8 cellular contexts compared by ENCODE assay signal in genomic region chr2:237473474-237474453, GRCh38. TPM values are rescaled to one million over a fixed set of nuclear protein-coding genes. Genes with fewer than 3 reads are reported as not detected.
A peak's percentile ranks its signal among the peaks of the same experiment; 100 is the strongest.
DNase-seq lines count a peak whose midpoint lies in the region; ATAC-seq, FAIRE-seq and TF ChIP-seq lines count a peak whose summit lies in the region.

No MANE protein-coding gene starts in this region.

- H3K4me1 Mint-ChIP-seq in astrocyte (ENCODE audit: low read depth, unreplicated experiment), result peaks cover 8% of the 10 kb centered on the region

- TF ChIP-seq CTCF in astrocyte (IDR thresholded peaks at IDR 0.05; ENCODE audit: insufficient read depth, low read depth, low read length), result no peak

- H4K8ac ChIP-seq in mesendoderm (ENCODE audit: low read depth, low read length), result no peak overlapping the region

- H3K9ac ChIP-seq in astrocyte (ENCODE audit: low read length), result peak overlapping the region; percentile 90
- H3K9ac ChIP-seq in mesendoderm (ENCODE audit: low read length), result no peak overlapping the region

- H4K20me1 ChIP-seq in astrocyte (ENCODE audit: insufficient read depth, low read length), result no peaks in the 10 kb centered on the region

- no peak overlapping the region for H3K56ac ChIP-seq in mesendoderm (ENCODE audit: low read length)

- no peak overlapping the region for H2AK5ac ChIP-seq in mesendoderm (ENCODE audit: low read length)

- H3K27ac Mint-ChIP-seq in astrocyte (ENCODE audit: unreplicated experiment), result peak overlapping the region; percentile 85

- H3K79me2 ChIP-seq in astrocyte (ENCODE audit: insufficient read depth, low read length) (no peaks in the 10 kb centered on the region), mesendoderm (ENCODE audit: control insufficient read depth, insufficient read depth, low read length) (no peaks in the 10 kb centered on the region)

- H3K27me3 Mint-ChIP-seq in astrocyte (ENCODE audit: low read depth, unreplicated experiment), result peaks cover 8% of the 10 kb centered on the region

- H3K4me3 Mint-ChIP-seq in astrocyte (ENCODE audit: unreplicated experiment), result peak overlapping the region; percentile 68

- H3K18ac ChIP-seq in mesendoderm (ENCODE audit: low read length), result no peak overlapping the region

- H2BK5ac ChIP-seq in mesendoderm (ENCODE audit: low read length), result no peak overlapping the region

- no peaks in the 10 kb centered on the region for H3K9me3 Mint-ChIP-seq in astrocyte (ENCODE audit: unreplicated experiment)

- no CpG with 5 or more reads among the region's 22 CpGs for WGBS in mesendoderm (ENCODE audit: extremely low coverage, insufficient coverage, low lambda C conversion rate)

- H2AFZ ChIP-seq in astrocyte (ENCODE audit: low read depth, low read length), result no peak overlapping the region

- ATAC-seq in GM18498 (IDR thresholded peaks at IDR 0.05; ENCODE audit: unreplicated experiment) (no peak), GM21619 (IDR thresholded peaks at IDR 0.05; ENCODE audit: unreplicated experiment) (no peak)

- H3K23ac ChIP-seq in mesendoderm (ENCODE audit: low read length), result peak overlapping the region; percentile 56

- no peaks in the 10 kb centered on the region for H3K9me3 ChIP-seq in astrocyte (ENCODE audit: insufficient read depth, low read depth, low read length)

- H3K4me1 ChIP-seq in astrocyte (ENCODE audit: insufficient read depth, low read length) (peaks cover 28% of the 10 kb centered on the region), mesendoderm (ENCODE audit: control insufficient read depth, low read depth, low read length) (peaks cover 2% of the 10 kb centered on the region)

- H3K36me3 ChIP-seq in astrocyte (ENCODE audit: insufficient read depth, low read length) (no peaks in the 10 kb centered on the region), mesendoderm (ENCODE audit: control insufficient read depth, insufficient read depth, low read length) (no peaks in the 10 kb centered on the region)

- no peak overlapping the region for H4K5ac ChIP-seq in mesendoderm (ENCODE audit: low read length)

- no peak overlapping the region for H2BK15ac ChIP-seq in mesendoderm (replicated peaks; ENCODE audit: low read depth)

- H3K4me3 ChIP-seq in astrocyte (ENCODE audit: insufficient read depth, low read depth, low read length), result no peak overlapping the region
- no peak overlapping the region for H3K4me3 ChIP-seq in mesendoderm (ENCODE audit: low read length)

- FAIRE-seq in astrocyte (lab: Jason Lieb, UNC), result no peak

- no peaks in the 10 kb centered on the region for H3K79me1 ChIP-seq in mesendoderm (ENCODE audit: low read length)

- H3K4ac ChIP-seq in mesendoderm (ENCODE audit: low read depth, low read length), result no peak overlapping the region

- DNase-seq in A172 (ENCODE audit: low spot score) (peak; percentile 98), HCEC 1CT (peak; percentile 75), astrocyte (ENCODE audit: low read depth) (peak; percentile 89), mesendoderm (no peak), DMS53 treated with DMSO at 0.1 percent for 48 hours (lab: John Stamatoyannopoulos, UW; ENCODE audit: unreplicated experiment) (no peak), GF-D8 (lab: John Stamatoyannopoulos, UW) (no peak)

- H3K36me3 Mint-ChIP-seq in astrocyte (ENCODE audit: low read depth, unreplicated experiment), result no peaks in the 10 kb centered on the region

- H3K27ac ChIP-seq in astrocyte (ENCODE audit: low read depth, low read length) (peak overlapping the region; percentile 95), mesendoderm (ENCODE audit: low read depth, low read length) (no peak overlapping the region)

- H3K27me3 ChIP-seq in astrocyte (ENCODE audit: insufficient read depth, low read length) (no peaks in the 10 kb centered on the region), mesendoderm (ENCODE audit: insufficient read depth, low read length, poor library complexity) (no peaks in the 10 kb centered on the region)

- H3K4me2 ChIP-seq in astrocyte (ENCODE audit: low read length) (peak overlapping the region; percentile 93), mesendoderm (ENCODE audit: low read length) (no peak overlapping the region)

- H2BK120ac ChIP-seq in mesendoderm (ENCODE audit: low read depth, low read length), result no peak overlapping the region

RNA-seq across cellular contexts. Expression of gene MLPH, which starts 13.3 kb away (rescaled TPM):
- 12.9 and 17.7 TPM in 2 replicates for total RNA-seq in A172 (2014; rRNA removed; shearing (Covaris generic))
- total RNA-seq in astrocyte, result 14.2 and 16.2 TPM in 2 replicates
- 7.8 TPM for polyA plus RNA-seq in mesendoderm (2013, experiment 1 of 2)
- 8.0 TPM for polyA plus RNA-seq in mesendoderm (2013, experiment 2 of 2)

RNA-seq across cellular contexts. Expression of gene COL6A3, which starts 59.8 kb away (rescaled TPM):
- 2.5 and 4.8 TPM in 2 replicates for total RNA-seq in A172 (2014; rRNA removed; shearing (Covaris generic))
- 200 and 560 TPM in 2 replicates for total RNA-seq in astrocyte
- 0.76 TPM for polyA plus RNA-seq in mesendoderm (2013, experiment 1 of 2)
- 0.81 TPM for polyA plus RNA-seq in mesendoderm (2013, experiment 2 of 2)

Comparison
In these comparisons a context has a peak if more than half of its experiments do, and no peak if none do; other contexts are left out.
1. DNase-seq: peak in A172 (single experiment), HCEC 1CT (single experiment) and astrocyte (single experiment); none in mesendoderm (single experiment), DMS53 treated with DMSO at 0.1 percent for 48 hours (single experiment) and GF-D8 (single experiment).
2. RNA of gene COL6A3, which starts 59.8 kb away (total RNA-seq): 200 to 560 TPM in astrocyte; 2.5 to 4.8 TPM in A172; every median in the first group is over 10 times any median in the second.